8 cellular contexts compared by ENCODE assay signal in genomic region chr10:80260295-80261243, GRCh38. TPM values are rescaled to one million over a fixed set of nuclear protein-coding genes. Genes with fewer than 3 reads are reported as not detected.
A peak's percentile ranks its signal among the peaks of the same experiment; 100 is the strongest.
DNase-seq lines count a peak whose midpoint lies in the region; ATAC-seq and TF ChIP-seq lines count a peak whose summit lies in the region.

No MANE protein-coding gene starts in this region.

- no peak for TF ChIP-seq POLR2A in adrenal gland (IDR thresholded peaks at IDR 0.05)

- intact Hi-C loops in A673 (cut with micrococcal nuclease; ENCODE audit: unreplicated experiment) (no loop called here), adrenal gland (cut with DNase I) (no loop called here)

- no peak overlapping the region for H3K27ac ChIP-seq in A673 (ENCODE audit: low read depth, low read length, poor library complexity, severe bottlenecking)
- no peak overlapping the region for H3K27ac ChIP-seq in adrenal gland

- H3K9me3 ChIP-seq in A673 (ENCODE audit: low read depth, low read length, poor library complexity, severe bottlenecking) (no peaks in the 10 kb centered on the region), adrenal gland (replicated peaks in 1 of 3) (no peaks in the 10 kb centered on the region)

- peak; percentile 90 for TF ChIP-seq CTCF in A673 (conservative IDR thresholded peaks at IDR 0.05; ENCODE audit: low read depth, low read length)
- TF ChIP-seq CTCF in GM10266 (IDR thresholded peaks at IDR 0.05; ENCODE audit: control insufficient read depth, insufficient read depth, low read depth, missing control alignments), result peak; percentile 88
- peak; percentile 58 to 82 (median 63) for TF ChIP-seq CTCF in adrenal gland (IDR thresholded peaks at IDR 0.05)

- DNase-seq in A673 (ENCODE audit: low spot score) (peak; percentile 56), GM10266 (ENCODE audit: extremely low spot score) (peak; percentile 57), NCI-H128 (lab: John Stamatoyannopoulos, UW; ENCODE audit: unreplicated experiment) (peak; percentile 5), adrenal gland (peak in 3 of 7 donors; percentile 25 to 37 (median 29)), iPS-NIHi7 (ENCODE audit: extremely low spot score) (peak; percentile 69), UCSD-AML1 (lab: John Stamatoyannopoulos, UW; ENCODE audit: unreplicated experiment) (no peak)
- DNase-seq in stimulated activated CD8-positive, alpha-beta memory T cell treated with anti-CD3 and anti-CD28 coated beads, Interleukin-4, amount 100 ng/mL, for 48 hours, result peak; percentile 56

- no TSS peak for BruUV-seq in A673 (replicated peaks; lab: Mats Ljungman, UMichigan)

- H3K4me1 ChIP-seq in A673 (ENCODE audit: insufficient read depth, low read length, poor library complexity, severe bottlenecking) (no peaks in the 10 kb centered on the region), adrenal gland (replicated peaks in 1 of 2) (no peaks in the 10 kb centered on the region)

- no peak for ATAC-seq in GM19455 (IDR thresholded peaks at IDR 0.05; ENCODE audit: unreplicated experiment)

- H3K36me3 ChIP-seq in A673 (ENCODE audit: insufficient read depth, low read length, poor library complexity, severe bottlenecking), result no peaks in the 10 kb centered on the region
- H3K36me3 ChIP-seq in adrenal gland (replicated peaks in 1 of 2), result no peaks in the 10 kb centered on the region

- WGBS in adrenal gland, 4 donors, result 46 to 62% (median 53%) methylated on average over 17 to 19 of the region's 19 CpGs

- CTCF ChIA-PET in A673 (lab: Charles Lee), result no interaction called here

- H3K4me3 ChIP-seq in A673 (ENCODE audit: low read depth, low read length, poor library complexity, severe bottlenecking) (no peak overlapping the region), adrenal gland (no peak overlapping the region)

- H3K27me3 ChIP-seq in A673 (replicated peaks; ENCODE audit: insufficient read depth, low read depth, low read length, poor library complexity) (no peaks in the 10 kb centered on the region), adrenal gland (no peaks in the 10 kb centered on the region)

- POLR2A ChIA-PET in A673 (lab: Charles Lee; ENCODE audit: low non-redundant PET), result no interaction called here

RNA-seq across cellular contexts. Expression of gene MAT1A, which starts 28.9 kb away (rescaled TPM):
- total RNA-seq in A673 (2021) (not detected in 2 replicates), adrenal gland (1 to 10 TPM in 2 of 8 donors, under 1 TPM in 5, not detected in 1; 0.29 to 1.7 (median 0.70) TPM)
- under 1 TPM; 0.16 to 0.46 (median 0.20) TPM for polyA plus RNA-seq in adrenal gland

RNA-seq across cellular contexts. Expression of gene ANXA11, which starts 55.2 kb away (rescaled TPM):
- total RNA-seq in A673 (2021) (118 and 119 TPM in 2 replicates), adrenal gland (10 to 100 TPM; 39.0 to 99.5 (median 67.7) TPM)
- polyA plus RNA-seq in adrenal gland, result 100 to 1,000 TPM in 2 of 3 donors, 10 to 100 TPM in 1; 83.3 to 249 (median 239) TPM
